14 cellular contexts compared by ENCODE assay signal in genomic region chr15:30956216-30956803, GRCh38. TPM values are rescaled to one million over a fixed set of nuclear protein-coding genes. Genes with fewer than 3 reads are reported as not detected.
DNase-seq lines count a peak whose midpoint lies in the region; ATAC-seq, FAIRE-seq and TF ChIP-seq lines count a peak whose summit lies in the region.
"Had no signal": no experiment of that assay in that cellular context is flagged by ENCODE, and none has a peak within 500 bp of the region (broad histone marks: within the 10 kb centered on the region; RNA-seq: fewer than 3 reads in every experiment).

No MANE protein-coding gene starts in this region.

- H3K9ac ChIP-seq in mammary epithelial cell (ENCODE audit: insufficient read depth, low read length), result no peak overlapping the region

- peak overlapping the region in 52 of 59 donors; percentile 1 to 85 (median 66) for H3K27ac ChIP-seq in dorsolateral prefrontal cortex
- H3K27ac ChIP-seq in osteoblast (ENCODE audit: low read depth, low read length), result peak overlapping the region; percentile 24
- no peak overlapping the region for H3K27ac ChIP-seq in mammary epithelial cell (ENCODE audit: insufficient read depth, low read depth, low read length)
- H3K27ac ChIP-seq: colonic mucosa, foreskin keratinocyte had no signal

- CTCF ChIA-PET in mammary epithelial cell (lab: Charles Lee; ENCODE audit: low non-redundant PET), result no interaction called here

- no peaks in the 10 kb centered on the region for H3K79me2 ChIP-seq in osteoblast (ENCODE audit: insufficient read depth, low read length)
- H3K79me2 ChIP-seq in mammary epithelial cell (ENCODE audit: insufficient read depth, low read length), result no peaks in the 10 kb centered on the region

- H3K27me3 ChIP-seq in dorsolateral prefrontal cortex (no peaks in the 10 kb centered on the region), osteoblast (ENCODE audit: insufficient read depth, low read length) (no peaks in the 10 kb centered on the region), mammary epithelial cell (ENCODE audit: insufficient read depth, low read length) (no peaks in the 10 kb centered on the region)
- H3K27me3 ChIP-seq: colonic mucosa, foreskin keratinocyte had no signal

- FAIRE-seq in GM19239 (lab: Jason Lieb, UNC), result peak; percentile 4
- FAIRE-seq: islet of Langerhans had no signal

- ATAC-seq in HG03039 (IDR thresholded peaks at IDR 0.05; ENCODE audit: unreplicated experiment), result no peak
- ATAC-seq: foreskin keratinocyte had no signal

- H4K20me1 ChIP-seq in osteoblast (ENCODE audit: insufficient read depth, low read length) (no peaks in the 10 kb centered on the region), mammary epithelial cell (ENCODE audit: insufficient read depth, low read length) (no peaks in the 10 kb centered on the region)

- no peak for DNase-seq in GM19239 (ENCODE audit: insufficient read length, low spot score)
- DNase-seq in NCI-H69 (lab: John Stamatoyannopoulos, UW), result peak; percentile 9
- no peak for DNase-seq in dorsolateral prefrontal cortex
- peak; percentile 22 for DNase-seq in osteoblast (ENCODE audit: insufficient read length, low spot score, missing footprints)
- no peak for DNase-seq in SW 1271 (lab: John Stamatoyannopoulos, UW)
- DNase-seq in mammary epithelial cell, result no peak
- DNase-seq: activated CD4-positive, alpha-beta T cell treated with anti-CD3 and anti-CD28 coated beads, Interleukin-2, amount 50 U/mL, for 4 hours; CD8-positive, alpha-beta memory T cell; colonic mucosa; natural killer cell; NCI-H2171 treated with DMSO at 0.1 percent for 48 hours had no signal

- H3K4me2 ChIP-seq in osteoblast (ENCODE audit: insufficient read depth, low read length), result peak overlapping the region; percentile 7
- no peak overlapping the region for H3K4me2 ChIP-seq in mammary epithelial cell (ENCODE audit: insufficient read depth, low read depth, low read length)

- in situ Hi-C loops in mammary epithelial cell (cut with MboI; ENCODE audit: low sequenced_read_pairs in 2 of 2), result no loop called here

- H3K36me3 ChIP-seq in osteoblast (ENCODE audit: insufficient read depth, low read length), result peaks cover 53% of the 10 kb centered on the region
- H3K36me3 ChIP-seq in mammary epithelial cell (ENCODE audit: insufficient read depth, low read length), result peaks cover 18% of the 10 kb centered on the region

- BruUV-seq in mammary epithelial cell (replicated peaks; lab: Mats Ljungman, UMichigan), result no TSS peak

- H3K4me3 ChIP-seq in dorsolateral prefrontal cortex (peak overlapping the region in 1 of 59 donors; percentile 3), osteoblast (ENCODE audit: insufficient read depth, low read length) (no peak overlapping the region), mammary epithelial cell (replicated peaks in 1 of 3; ENCODE audit: insufficient read depth in 1 of 3, low read depth in 2 of 3, low read length in 3 of 3) (no peak overlapping the region)
- H3K4me3 ChIP-seq: colonic mucosa had no signal

- TF ChIP-seq CTCF in dorsolateral prefrontal cortex (IDR thresholded peaks at IDR 0.05 in 54 of 56, conservative IDR thresholded peaks at IDR 0.05 in 2 of 56; ENCODE audit: low read depth in 1 of 56, partially characterized antibody in 56 of 56) (no peak), osteoblast (IDR thresholded peaks at IDR 0.05; ENCODE audit: extremely low read depth, low read depth, low read length) (no peak), mammary epithelial cell (conservative IDR thresholded peaks at IDR 0.05 in 1 of 2, IDR thresholded peaks at IDR 0.05 in 1 of 2; ENCODE audit: extremely low read depth in 1 of 2, insufficient read depth in 1 of 2, low read depth in 1 of 2, low read length in 2 of 2) (no peak)

- H3K9me3 ChIP-seq in osteoblast (ENCODE audit: low read depth, low read length) (no peaks in the 10 kb centered on the region), mammary epithelial cell (replicated peaks; ENCODE audit: insufficient read depth, low read length) (no peaks in the 10 kb centered on the region)
- H3K9me3 ChIP-seq: colonic mucosa had no signal

- H2AFZ ChIP-seq in osteoblast (ENCODE audit: low read length) (no peak overlapping the region), mammary epithelial cell (ENCODE audit: low read depth, low read length) (no peak overlapping the region)

- intact Hi-C loops in dorsolateral prefrontal cortex (cut with DNase I) (no loop called here), mammary epithelial cell (cut with micrococcal nuclease) (no loop called here)

- 98% methylated on average over 3 of the region's 3 CpGs for WGBS in mammary epithelial cell (ENCODE audit: low coverage, missing lambda C conversion rate)

- peaks cover 22% of the 10 kb centered on the region for H3K4me1 ChIP-seq in osteoblast (ENCODE audit: insufficient read depth, low read length)
- H3K4me1 ChIP-seq in mammary epithelial cell (ENCODE audit: insufficient read depth, low read length), result peaks cover 9% of the 10 kb centered on the region
- H3K4me1 ChIP-seq: colonic mucosa had no signal

- dilution Hi-C loops in mammary epithelial cell (cut with HindIII; ENCODE audit: low sequenced_read_pairs), result loop anchor here (5.0 kb wide), 1 partner anchor 66 kb away; no protein-coding TSS in a partner anchor

RNA-seq across cellular contexts. Expression of gene MTMR10, which starts 35.1 kb away (rescaled TPM):
- 100 to 1,000 TPM in 13 of 120 experiments, 10 to 100 TPM in 107; 33.2 to 154 (median 67.8) TPM for total RNA-seq in dorsolateral prefrontal cortex
- total RNA-seq in osteoblast, result 17.4 and 21.8 TPM in 2 replicates
- 10 to 100 TPM; 15.8 to 17.9 TPM for total RNA-seq in mammary epithelial cell
- polyA plus RNA-seq in mammary epithelial cell, result 6.7 TPM
- polyA minus RNA-seq in mammary epithelial cell, result 30.0 TPM

RNA-seq across cellular contexts. Expression of gene FAN1, which starts 52.6 kb away (rescaled TPM):
- total RNA-seq in dorsolateral prefrontal cortex (10 to 100 TPM; 30.1 to 55.7 (median 39.8) TPM), osteoblast (15.3 and 16.3 TPM in 2 replicates), mammary epithelial cell (10 to 100 TPM; 21.5 to 23.8 TPM)
- polyA plus RNA-seq in mammary epithelial cell, result 8.4 TPM
- 18.0 TPM for polyA minus RNA-seq in mammary epithelial cell

Comparison
In these comparisons a context has a peak if more than half of its experiments do, and no peak if none do; other contexts are left out.
1. DNase-seq: peak in NCI-H69 (single experiment) and osteoblast (single experiment); none in GM19239 (single experiment), dorsolateral prefrontal cortex (0 of 10), SW 1271 (0 of 2) and mammary epithelial cell (single experiment).